13 cellular contexts compared by ENCODE assay signal in genomic region chr9:85700330-85700729, GRCh38.
"Had no signal": no experiment of that assay in that cellular context is flagged by ENCODE, and none has a peak within 500 bp of the region (broad histone marks: within the 10 kb centered on the region; RNA-seq: fewer than 3 reads in every experiment).

No MANE protein-coding gene starts in this region.

- H3K4me3 Mint-ChIP-seq: activated CD4-positive, alpha-beta T cell treated with anti-CD3 and anti-CD28 coated beads, Interleukin-2, amount 10 ng/mL, durations not matched to agents 7 days and 5 days; activated naive CD4-positive, alpha-beta T cell treated with anti-CD3 and anti-CD28 coated beads for 36 hours; nephron; T-helper 1 cell treated with Interleukin-12 subunit alpha and Interleukin-12 subunit beta and Interleukin-4 antibody, amounts not matched to agents 30 μg/mL and 1 μg/mL, for 36 hours had no signal

- H3K27me3 ChIP-seq: brain microvascular endothelial cell, stomach had no signal

- H3K9me3 Mint-ChIP-seq: activated CD4-positive, alpha-beta T cell treated with anti-CD3 and anti-CD28 coated beads, Interleukin-2, amount 10 ng/mL, durations not matched to agents 7 days and 5 days; activated naive CD4-positive, alpha-beta T cell treated with anti-CD3 and anti-CD28 coated beads for 36 hours; T-helper 1 cell treated with Interleukin-12 subunit alpha and Interleukin-12 subunit beta and Interleukin-4 antibody, amounts not matched to agents 30 μg/mL and 1 μg/mL, for 36 hours had no signal

- DNase-seq: activated CD4-positive, alpha-beta T cell treated with anti-CD3 and anti-CD28 coated beads, Interleukin-2, amount 10 ng/mL, durations not matched to agents 7 days and 5 days; activated CD8-positive, alpha-beta memory T cell treated with anti-CD3 and anti-CD28 coated beads for 24 hours; activated naive CD4-positive, alpha-beta T cell treated with anti-CD3 and anti-CD28 coated beads for 36 hours; amniotic stem cell; brain microvascular endothelial cell; left colon; stimulated activated CD4-positive, alpha-beta T cell treated with anti-CD3 and anti-CD28 coated beads, Interleukin-12 subunit alpha, Interleukin-12 subunit beta, amount 100 ng/mL, for 4 hours; stimulated activated CD4-positive, alpha-beta T cell treated with anti-CD3 and anti-CD28 coated beads, Interleukin-4, amount 100 ng/mL, for 24 hours; stomach had no signal

- H3K36me3 ChIP-seq: brain microvascular endothelial cell, stomach, thoracic aorta had no signal

- ATAC-seq: left colon had no signal

- H3K4me3 ChIP-seq: lung, stomach, thoracic aorta had no signal

- H3K27ac Mint-ChIP-seq: activated CD4-positive, alpha-beta T cell treated with anti-CD3 and anti-CD28 coated beads, Interleukin-2, amount 10 ng/mL, durations not matched to agents 7 days and 5 days; activated naive CD4-positive, alpha-beta T cell treated with anti-CD3 and anti-CD28 coated beads for 36 hours; nephron; T-helper 1 cell treated with Interleukin-12 subunit alpha and Interleukin-12 subunit beta and Interleukin-4 antibody, amounts not matched to agents 30 μg/mL and 1 μg/mL, for 36 hours had no signal

- H3K9me3 ChIP-seq: stomach, thoracic aorta had no signal

- H3K27ac ChIP-seq: brain microvascular endothelial cell, stomach, thoracic aorta had no signal

- H3K27me3 Mint-ChIP-seq: activated CD4-positive, alpha-beta T cell treated with anti-CD3 and anti-CD28 coated beads, Interleukin-2, amount 10 ng/mL, durations not matched to agents 7 days and 5 days had no signal

- H3K4me1 Mint-ChIP-seq: nephron had no signal
